In genomic region chr22:41308544-41308947, GRCh38 we compare ENCODE assay signal across 16 cellular contexts. TPM values are rescaled to one million over a fixed set of nuclear protein-coding genes. Genes with fewer than 3 reads are reported as not detected.
DNase-seq lines count a peak whose midpoint lies in the region; ATAC-seq and TF ChIP-seq lines count a peak whose summit lies in the region.
"Had no signal": no experiment of that assay in that cellular context is flagged by ENCODE, and none has a peak within 500 bp of the region (broad histone marks: within the 10 kb centered on the region; RNA-seq: fewer than 3 reads in every experiment).

No MANE protein-coding gene starts in this region.

- TF ChIP-seq POLR2A in right lobe of liver (IDR thresholded peaks at IDR 0.05): peak; percentile 48
- no peak for TF ChIP-seq POLR2A in GM18505 (IDR thresholded peaks at IDR 0.05; ENCODE audit: borderline replicate concordance, extremely low read depth, insufficient read depth, insufficient read length)

- H3K36me3 ChIP-seq in right lobe of liver: no peaks in the 10 kb centered on the region

- no peaks in the 10 kb centered on the region for H3K27me3 Mint-ChIP-seq in activated CD4-positive, alpha-beta T cell treated with anti-CD3 and anti-CD28 coated beads, Interleukin-2, amount 10 ng/mL, durations not matched to agents 24 days and 14 days
- H3K27me3 Mint-ChIP-seq in type B pancreatic cell: no peaks in the 10 kb centered on the region

- H3K4me3 Mint-ChIP-seq in activated CD4-positive, alpha-beta T cell treated with anti-CD3 and anti-CD28 coated beads, Interleukin-2, amount 10 ng/mL, durations not matched to agents 24 days and 14 days: no peak overlapping the region
- H3K4me3 Mint-ChIP-seq in type B pancreatic cell: no peak overlapping the region

- peaks cover 19% of the 10 kb centered on the region for H3K36me3 Mint-ChIP-seq in activated CD4-positive, alpha-beta T cell treated with anti-CD3 and anti-CD28 coated beads, Interleukin-2, amount 10 ng/mL, durations not matched to agents 24 days and 14 days (ENCODE audit: low read depth)
- peaks cover 18% of the 10 kb centered on the region for H3K36me3 Mint-ChIP-seq in type B pancreatic cell

- WGBS in right lobe of liver (ENCODE audit: insufficient coverage, low coverage, low lambda C conversion rate, missing lambda C conversion rate): 27% methylated on average over 4 of the region's 7 CpGs

- peak overlapping the region; percentile 49 for H3K27ac Mint-ChIP-seq in activated CD4-positive, alpha-beta T cell treated with anti-CD3 and anti-CD28 coated beads, Interleukin-2, amount 10 ng/mL, durations not matched to agents 24 days and 14 days
- peak overlapping the region; percentile 73 for H3K27ac Mint-ChIP-seq in type B pancreatic cell

- H3K27me3 ChIP-seq in right lobe of liver: no peaks in the 10 kb centered on the region

- no peak for DNase-seq in activated CD4-positive, alpha-beta T cell treated with anti-CD3 and anti-CD28 coated beads, Interleukin-2, amount 10 ng/mL, durations not matched to agents 24 days and 14 days
- DNase-seq in activated CD4-positive, alpha-beta T cell treated with anti-CD3 and anti-CD28 coated beads for 4 hours: no peak
- DNase-seq in choroid plexus epithelial cell (ENCODE audit: low read depth): peak; percentile 59
- peak; percentile 92 to 97 (median 95) for DNase-seq in right lobe of liver
- no peak for DNase-seq in type B pancreatic cell (ENCODE audit: extremely low spot score, unreplicated experiment)
- no peak for DNase-seq in HK-2 (ENCODE audit: unreplicated experiment)
- DNase-seq: 8988T; activated CD4-positive, alpha-beta T cell treated with anti-CD3 and anti-CD28 coated beads, Interleukin-2, amount 50 U/mL, for 48 hours; amniotic stem cell; erythroblast; left cardiac atrium; NCI-H526; SW 1271 had no signal

- peaks cover 33% of the 10 kb centered on the region for H3K4me1 Mint-ChIP-seq in activated CD4-positive, alpha-beta T cell treated with anti-CD3 and anti-CD28 coated beads, Interleukin-2, amount 10 ng/mL, durations not matched to agents 24 days and 14 days
- H3K4me1 Mint-ChIP-seq in type B pancreatic cell (ENCODE audit: unreplicated experiment): peaks cover 22% of the 10 kb centered on the region

- H3K4me1 ChIP-seq in right lobe of liver: peaks cover 0 to 27% (median 11%) of the 10 kb centered on the region in 4 donors

- ATAC-seq in right lobe of liver (peak; percentile 88 to 97 (median 90)), HG02642 (IDR thresholded peaks at IDR 0.05; ENCODE audit: poor library complexity, unreplicated experiment) (no peak), GM18505 (IDR thresholded peaks at IDR 0.05; ENCODE audit: unreplicated experiment) (no peak)

- TF ChIP-seq CTCF in choroid plexus epithelial cell (conservative IDR thresholded peaks at IDR 0.05; ENCODE audit: low read depth, low read length) (no peak), right lobe of liver (IDR thresholded peaks at IDR 0.05) (no peak), type B pancreatic cell (conservative IDR thresholded peaks at IDR 0.05) (no peak)

- H3K9me3 Mint-ChIP-seq in activated CD4-positive, alpha-beta T cell treated with anti-CD3 and anti-CD28 coated beads, Interleukin-2, amount 10 ng/mL, durations not matched to agents 24 days and 14 days: no peaks in the 10 kb centered on the region
- H3K9me3 Mint-ChIP-seq in type B pancreatic cell: peaks cover 7% of the 10 kb centered on the region

- H3K4me3 ChIP-seq in choroid plexus epithelial cell (ENCODE audit: low read depth, low read length): no peak overlapping the region
- H3K4me3 ChIP-seq in right lobe of liver: no peak overlapping the region
- H3K4me3 ChIP-seq: skin epidermis had no signal

- H3K27ac ChIP-seq in right lobe of liver: peak overlapping the region; percentile 11 to 90 (median 81)

- no peaks in the 10 kb centered on the region for H3K9me3 ChIP-seq in right lobe of liver

- intact Hi-C loops in activated CD4-positive, alpha-beta T cell treated with anti-CD3 and anti-CD28 coated beads, Interleukin-2, amount 10 ng/mL, durations not matched to agents 24 days and 14 days (cut with micrococcal nuclease): no loop called here
- intact Hi-C loops in right lobe of liver (cut with DNase I): no loop called here

RNA-seq across cellular contexts. Expression of gene ZC3H7B, which starts 7.2 kb away (rescaled TPM):
- total RNA-seq in activated CD4-positive, alpha-beta T cell treated with anti-CD3 and anti-CD28 coated beads, Interleukin-2, amount 10 ng/mL, durations not matched to agents 24 days and 14 days: 69.1 and 70.5 TPM in 2 replicates
- 10 to 100 TPM; 26.5 to 50.1 (median 42.7) TPM for total RNA-seq in right lobe of liver
- 74.3 and 76.2 TPM in 2 replicates for total RNA-seq in type B pancreatic cell (ENCODE audit: low replicate concordance)

RNA-seq across cellular contexts. Expression of gene RANGAP1, which starts 22.6 kb away (rescaled TPM):
- 185 and 187 TPM in 2 replicates for total RNA-seq in activated CD4-positive, alpha-beta T cell treated with anti-CD3 and anti-CD28 coated beads, Interleukin-2, amount 10 ng/mL, durations not matched to agents 24 days and 14 days
- total RNA-seq in right lobe of liver: 10 to 100 TPM; 27.4 to 56.3 (median 37.6) TPM
- 83.7 and 98.9 TPM in 2 replicates for total RNA-seq in type B pancreatic cell (ENCODE audit: low replicate concordance)

Comparison
In these comparisons a context has a peak if more than half of its experiments do, and no peak if none do; other contexts are left out.
1. DNase-seq: peak in choroid plexus epithelial cell (single experiment) and right lobe of liver (3 of 3); none in activated CD4-positive, alpha-beta T cell treated with anti-CD3 and anti-CD28 coated beads, Interleukin-2, amount 10 ng/mL, durations not matched to agents 24 days and 14 days (single experiment), activated CD4-positive, alpha-beta T cell treated with anti-CD3 and anti-CD28 coated beads for 4 hours (0 of 2), type B pancreatic cell (single experiment) and HK-2 (single experiment).
2. ATAC-seq: peak in right lobe of liver (4 of 4); none in HG02642 (single experiment) and GM18505 (single experiment).